ENCODE assay signal across 14 cellular contexts in the genomic region with DNA sequence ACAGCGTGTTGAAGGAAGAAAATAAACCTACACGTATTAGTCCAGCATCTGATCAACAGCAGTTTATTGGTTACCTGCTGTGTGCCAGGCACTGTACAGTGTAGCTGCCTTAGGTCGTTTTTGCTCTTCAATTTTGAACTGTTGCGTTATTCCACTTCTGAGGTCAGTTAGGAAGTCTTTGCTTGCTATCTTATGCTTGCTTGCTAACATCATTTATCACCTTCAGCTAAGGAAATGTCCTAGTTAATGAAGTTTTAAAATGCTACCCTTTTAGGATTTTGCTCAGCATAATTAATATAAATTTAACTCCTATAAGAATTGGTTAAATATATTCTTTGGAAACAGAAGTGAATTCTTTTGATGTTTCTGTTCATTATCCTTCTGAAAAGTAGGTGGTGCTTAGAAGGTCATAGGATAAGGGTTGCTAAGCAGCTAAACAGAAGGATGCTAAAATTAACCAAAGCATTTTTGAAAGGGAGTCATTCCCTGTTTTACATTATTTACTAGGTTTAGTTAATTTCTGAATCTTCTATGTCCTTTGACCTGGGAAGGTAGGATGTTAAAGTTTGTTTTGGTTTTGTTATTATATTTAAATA. TPM values are rescaled to one million over a fixed set of nuclear protein-coding genes. Genes with fewer than 3 reads are reported as not detected.
DNase-seq lines count a peak whose midpoint lies in the region; ATAC-seq, FAIRE-seq and TF ChIP-seq lines count a peak whose summit lies in the region.
"Had no signal": no experiment of that assay in that cellular context is flagged by ENCODE, and none has a peak within 500 bp of the region (broad histone marks: within the 10 kb centered on the region; RNA-seq: fewer than 3 reads in every experiment).

No MANE protein-coding gene starts in this region.

- H3K9me3 ChIP-seq in HepG2 (ENCODE audit: low read length) (no peaks in the 10 kb centered on the region), right lobe of liver (no peaks in the 10 kb centered on the region), OCI-LY1 (ENCODE audit: low read length) (no peaks in the 10 kb centered on the region), thyroid gland (no peaks in the 10 kb centered on the region)
- H3K9me3 ChIP-seq: suprapubic skin had no signal

- H3K27ac Mint-ChIP-seq in immature natural killer cell, result peak overlapping the region in 2 of 6 donors; percentile 79 to 91

- H3F3A ChIP-seq in OCI-LY1 (ENCODE audit: insufficient read depth, low read length), result no peaks in the 10 kb centered on the region

- in situ Hi-C loops in HepG2 (cut with HindIII; ENCODE audit: extremely low pct_ligation_motif_present, low pct_unique_long_range_greater_than_20kb), result no loop called here

- no peaks in the 10 kb centered on the region for H3K36me3 Mint-ChIP-seq in immature natural killer cell

- ATAC-seq in HepG2, result no peak
- ATAC-seq in right lobe of liver, result no peak
- ATAC-seq in HG03039 (IDR thresholded peaks at IDR 0.05; ENCODE audit: unreplicated experiment), result no peak

- H3K27ac ChIP-seq in HepG2 (ENCODE audit: extremely low read length, insufficient read depth, low read length) (no peak overlapping the region), right lobe of liver (no peak overlapping the region), OCI-LY1 (ENCODE audit: low read depth, low read length, poor library complexity, severe bottlenecking) (no peak overlapping the region), thyroid gland (peak overlapping the region; percentile 8 to 97 (median 83))
- H3K27ac ChIP-seq: suprapubic skin had no signal

- peaks cover 48 to 64% of the 10 kb centered on the region in 2 donors for H3K4me1 Mint-ChIP-seq in immature natural killer cell

- no peak for TF ChIP-seq RAD21 in HepG2 (CRISPR knock-in tag; IDR thresholded peaks at IDR 0.05)

- CTCF ChIA-PET in HepG2 (lab: Yijun Ruan, JAX; ENCODE audit: low intra/inter-chr PET ratio, low total read pairs), result no interaction called here

- H4K20me1 ChIP-seq in HepG2 (ENCODE audit: insufficient read depth, low read length) (peaks cover 67% of the 10 kb centered on the region), OCI-LY1 (ENCODE audit: insufficient read depth, low read length) (no peaks in the 10 kb centered on the region)

- intact Hi-C loops in HepG2 (cut with micrococcal nuclease; ENCODE audit: unreplicated experiment), result no loop called here
- intact Hi-C loops in right lobe of liver (cut with DNase I), result no loop called here
- intact Hi-C loops in thyroid gland (cut with DNase I), result no loop called here

- H3K4me3 ChIP-seq in HepG2 (replicated peaks in 1 of 3; ENCODE audit: insufficient read depth in 1 of 3, low read depth in 2 of 3, low read length in 3 of 3) (peak overlapping the region in 1 of 3 experiments; percentile 98; a peak in 1 of 6 replicates), right lobe of liver (no peak overlapping the region), OCI-LY1 (ENCODE audit: low read depth, low read length, poor library complexity, severe bottlenecking) (no peak overlapping the region), thyroid gland (replicated peaks in 1 of 3) (no peak overlapping the region)
- H3K4me3 ChIP-seq: suprapubic skin had no signal

- H3K9ac ChIP-seq in HepG2 (ENCODE audit: insufficient read depth, low read depth, low read length) (no peak overlapping the region), OCI-LY1 (ENCODE audit: low read length) (no peak overlapping the region)

- no peaks in the 10 kb centered on the region; a peak in 1 of 5 replicates for H3K27me3 ChIP-seq in HepG2 (ENCODE audit: control insufficient read depth in 1 of 2, insufficient read depth in 2 of 2, low read length in 2 of 2)
- H3K27me3 ChIP-seq in right lobe of liver, result no peaks in the 10 kb centered on the region
- no peaks in the 10 kb centered on the region for H3K27me3 ChIP-seq in OCI-LY1 (ENCODE audit: insufficient read depth, low read length)
- no peaks in the 10 kb centered on the region for H3K27me3 ChIP-seq in thyroid gland
- H3K27me3 ChIP-seq: suprapubic skin had no signal

- TF ChIP-seq CTCF in HepG2 (CRISPR knock-in tag; IDR thresholded peaks at IDR 0.05) (no peak), right lobe of liver (IDR thresholded peaks at IDR 0.05) (no peak), OCI-LY1 (IDR thresholded peaks at IDR 0.05; ENCODE audit: low read length) (no peak), thyroid gland (IDR thresholded peaks at IDR 0.05) (no peak)

- no peak for TF ChIP-seq EP300 in HepG2 (IDR thresholded peaks at IDR 0.05; ENCODE audit: low read depth in 2 of 2, low read length in 2 of 2)
- TF ChIP-seq EP300 in HepG2 (CRISPR knock-in tag; IDR thresholded peaks at IDR 0.05; ENCODE audit: borderline replicate concordance), result no peak

- H2AFZ ChIP-seq in HepG2 (ENCODE audit: low read length), result no peak overlapping the region
- H2AFZ ChIP-seq in OCI-LY1 (ENCODE audit: low read length), result no peak overlapping the region

- H3K79me2 ChIP-seq in HepG2 (ENCODE audit: insufficient read depth, low read length) (peaks cover 82% of the 10 kb centered on the region), OCI-LY1 (ENCODE audit: insufficient read depth, low read length) (peaks cover 15% of the 10 kb centered on the region)

- BruUV-seq in HepG2 (replicated peaks; lab: Mats Ljungman, UMichigan), result no TSS peak

- 0 out of 4 replicates have a peak, but pooled peaks of 1 of the 2 experiments have one; percentile 39 for TF ChIP-seq POLR2A in HepG2 (IDR thresholded peaks at IDR 0.05; ENCODE audit: insufficient read depth in 1 of 2, low read depth in 2 of 2, low read length in 2 of 2)
- no peak for TF ChIP-seq POLR2A in right lobe of liver (IDR thresholded peaks at IDR 0.05)
- no peak for TF ChIP-seq POLR2A in thyroid gland (IDR thresholded peaks at IDR 0.05)

- H3K9me3 Mint-ChIP-seq in immature natural killer cell, result no peaks in the 10 kb centered on the region
- H3K9me3 Mint-ChIP-seq: CD14-positive monocyte had no signal

- H3K9me2 ChIP-seq in OCI-LY1 (ENCODE audit: low read depth, low read length), result no peaks in the 10 kb centered on the region

- H3K4me3 Mint-ChIP-seq in immature natural killer cell, result peak overlapping the region in 3 of 5 donors; percentile 87 to 93 (median 90)

- H3K36me3 ChIP-seq in HepG2 (replicated peaks in 1 of 2; ENCODE audit: control insufficient read depth in 1 of 2, insufficient read depth in 2 of 2, low read length in 2 of 2) (peaks cover 2 to 4% of the 10 kb centered on the region in 2 experiments; a peak in 2 of 5 replicates), right lobe of liver (no peaks in the 10 kb centered on the region), OCI-LY1 (ENCODE audit: insufficient read depth, low read length) (no peaks in the 10 kb centered on the region), thyroid gland (no peaks in the 10 kb centered on the region)
- H3K36me3 ChIP-seq: suprapubic skin had no signal

- POLR2A ChIA-PET in HepG2 (lab: Yijun Ruan, JAX), result interaction anchor here (1.4 to 1.5 kb wide), 2 partner anchors 29 to 32 kb away, joined by 3 to 4 read pairs; no protein-coding TSS in a partner anchor

- WGBS in HepG2 (ENCODE audit: low lambda C conversion rate), result 68% methylated on average over 4 of the region's 4 CpGs
- WGBS in right lobe of liver (ENCODE audit: insufficient coverage, low coverage, low lambda C conversion rate, missing lambda C conversion rate), result 22% methylated on average over 3 of the region's 4 CpGs
- 87 to 88% methylated on average over 4 of the region's 4 CpGs for WGBS in thyroid gland, 2 donors

- peaks cover 2 to 8% (median 6%) of the 10 kb centered on the region in 3 donors for H3K27me3 Mint-ChIP-seq in immature natural killer cell (ENCODE audit: low read depth in 3 of 3)

- no peak for FAIRE-seq in HepG2 (lab: Jason Lieb, UNC)
- FAIRE-seq: TTC549 had no signal

- DNase-seq in HepG2 (ENCODE audit: low spot score), result no peak
- DNase-seq in right lobe of liver, result no peak
- DNase-seq in immature natural killer cell, result no peak
- DNase-seq in thyroid gland, result no peak
- DNase-seq in DMS 273 (lab: John Stamatoyannopoulos, UW; ENCODE audit: unreplicated experiment), result no peak
- no peak for DNase-seq in NCI-H524 treated with DMSO at 0.1 percent for 48 hours (lab: John Stamatoyannopoulos, UW)
- DNase-seq: cortex of kidney, GF-D8, NCI-H69 had no signal

- peaks cover 67% of the 10 kb centered on the region for H3K4me1 ChIP-seq in HepG2 (ENCODE audit: insufficient read depth, low read length)
- peaks cover 0 to 47% (median 12%) of the 10 kb centered on the region in 4 donors for H3K4me1 ChIP-seq in right lobe of liver
- H3K4me1 ChIP-seq in OCI-LY1 (ENCODE audit: insufficient read depth, low read length, severe bottlenecking), result peaks cover 81% of the 10 kb centered on the region
- peaks cover 50 to 60% of the 10 kb centered on the region in 2 donors for H3K4me1 ChIP-seq in thyroid gland

- H3K4me2 ChIP-seq in HepG2 (ENCODE audit: low read depth, low read length), result peak overlapping the region; percentile 98
- peak overlapping the region; percentile 74; the same call in 1 of the 2 replicates for H3K4me2 ChIP-seq in OCI-LY1 (ENCODE audit: low read length)

TF ChIP-seq in HepG2, 621 proteins besides CTCF, POLR2A, EP300 and RAD21 (continues in another document):
- TF ChIP-seq ARNT (IDR thresholded peaks at IDR 0.05), result no peak

RNA-seq across cellular contexts. Expression of gene RREB1, which starts 3.4 kb away (rescaled TPM):
- total RNA-seq in HepG2 (2016; rRNA removed; fragmentation: Illumina TruSeq; extraction: Trizol) (23.2 and 23.4 TPM in 2 replicates), right lobe of liver (10 to 100 TPM; 28.7 to 46.3 (median 39.6) TPM), thyroid gland (10 to 100 TPM; 48.0 to 91.3 (median 57.1) TPM)
- 62.4 and 75.9 TPM in 2 replicates for total RNA-seq in HepG2 (2016; cell fraction: cytosol; rRNA removed; fragmentation: Illumina TruSeq; extraction: Trizol; ENCODE audit: low read depth)
- total RNA-seq in HepG2 (2016; cell fraction: insoluble cytoplasmic fraction; rRNA removed; fragmentation: Illumina TruSeq; extraction: Trizol), result 21.2 and 23.3 TPM in 2 replicates
- 33.9 and 40.6 TPM in 2 replicates for total RNA-seq in HepG2 (2016; cell fraction: membrane; rRNA removed; fragmentation: Illumina TruSeq; extraction: Trizol)
- 50.2 and 60.1 TPM in 2 replicates for total RNA-seq in HepG2 (2016; cell fraction: nucleus; rRNA removed; fragmentation: Illumina TruSeq; extraction: Trizol)
- polyA plus RNA-seq in HepG2 (2011; rRNA removed) (6.1 and 6.2 TPM in 2 replicates), immature natural killer cell (1 to 10 TPM in 2 of 3 donors, under 1 TPM in 1; 0.17 to 4.5 (median 3.3) TPM)
- 3.7 and 4.4 TPM in 2 replicates for polyA plus RNA-seq in HepG2 (2011; cell fraction: cytosol; rRNA removed)
- 24.2 and 27.1 TPM in 2 replicates for polyA plus RNA-seq in HepG2 (2011; cell fraction: nucleus; rRNA removed)
- polyA plus RNA-seq in HepG2 (2012), result 19.5 and 19.9 TPM in 2 replicates
- 0.71 and 1.1 TPM in 2 replicates for polyA plus RNA-seq in HepG2 (2016; cell fraction: cytosol; fragmentation: Illumina TruSeq; extraction: Trizol; ENCODE audit: low read depth)
- polyA plus RNA-seq in HepG2 (2016; cell fraction: insoluble cytoplasmic fraction; fragmentation: Illumina TruSeq; extraction: Trizol; ENCODE audit: low read depth), result 12.3 and 15.5 TPM in 2 replicates
- 1.6 and 2.2 TPM in 2 replicates for polyA plus RNA-seq in HepG2 (2016; cell fraction: membrane; fragmentation: Illumina TruSeq; extraction: Trizol; ENCODE audit: low read depth)
- 45.7 and 47.4 TPM in 2 replicates for polyA plus RNA-seq in HepG2 (2016; cell fraction: nucleus; fragmentation: Illumina TruSeq; extraction: Trizol; ENCODE audit: insufficient read depth, low read depth)
- 33.6 and 65.0 TPM in 2 replicates for polyA minus RNA-seq in HepG2 (2011; rRNA and poly(A)+ RNA removed; ENCODE audit: low replicate concordance)
- polyA minus RNA-seq in HepG2 (2011; cell fraction: cytosol; rRNA and poly(A)+ RNA removed), result 27.1 and 37.4 TPM in 2 replicates
- 65.6 and 67.6 TPM in 2 replicates for polyA minus RNA-seq in HepG2 (2011; cell fraction: nucleus; rRNA and poly(A)+ RNA removed)

Comparison
In these comparisons a context has a peak if more than half of its experiments do, and no peak if none do; other contexts are left out.
1. H3K27ac ChIP-seq: peak in thyroid gland (3 of 3); none in HepG2 (single experiment), right lobe of liver (0 of 3) and OCI-LY1 (single experiment).